ENCODE assay signal across 13 cellular contexts in genomic region chr10:59373071-59373470, GRCh38. TPM values are rescaled to one million over a fixed set of nuclear protein-coding genes. Genes with fewer than 3 reads are reported as not detected.
"Had no signal": no experiment of that assay in that cellular context is flagged by ENCODE, and none has a peak within 500 bp of the region (broad histone marks: within the 10 kb centered on the region; RNA-seq: fewer than 3 reads in every experiment).

No MANE protein-coding gene starts in this region.

- H3K4me1 ChIP-seq: thyroid gland, uterus had no signal

- H3K27ac ChIP-seq: thyroid gland, uterus had no signal

- H3K9me3 ChIP-seq: thyroid gland, uterus had no signal

- H3K27me3 ChIP-seq: thyroid gland, uterus had no signal

- DNase-seq: activated CD4-positive, alpha-beta T cell treated with anti-CD3 and anti-CD28 coated beads for 1 hour; activated CD4-positive, alpha-beta T cell treated with anti-CD3 and anti-CD28 coated beads, Interleukin-2, amount 50 U/mL, for 48 hours; activated CD8-positive, alpha-beta memory T cell treated with anti-CD3 and anti-CD28 coated beads, Interleukin-2, amount 10 ng/mL, durations not matched to agents 7 days and 5 days; activated effector memory CD4-positive, alpha-beta T cell treated with anti-CD3 and anti-CD28 coated beads, Interleukin-2, amount 50 U/mL, for 16 hours; activated T-cell treated with anti-CD3 and anti-CD28 coated beads, Interleukin-2, amount 50 U/mL, for 24 hours; anterior cingulate cortex; caudate nucleus; effector memory CD8-positive, alpha-beta T cell; foreskin fibroblast; occipital lobe; thyroid gland; uterus had no signal

- ATAC-seq: activated CD8-positive, alpha-beta memory T cell treated with anti-CD3 and anti-CD28 coated beads, Interleukin-2, amount 10 ng/mL, durations not matched to agents 7 days and 5 days; effector memory CD8-positive, alpha-beta T cell had no signal

- H3K4me3 ChIP-seq: thyroid gland, uterus had no signal

- H3K36me3 ChIP-seq: thyroid gland, uterus had no signal

RNA-seq across cellular contexts. Expression of gene FAM13C, which starts 10.7 kb away (rescaled TPM):
- total RNA-seq: activated CD8-positive, alpha-beta memory T cell treated with anti-CD3 and anti-CD28 coated beads, Interleukin-2, amount 10 ng/mL, durations not matched to agents 7 days and 5 days; epithelial cell of proximal tubule had no signal
